Comparison of ENCODE assay signal across 1 cellular context in genomic region chr3:30686799-30687198, GRCh38.
TF ChIP-seq lines count a peak whose summit lies in the region.

No MANE protein-coding gene starts in this region.

TF ChIP-seq in GM12878, 131 proteins besides CTCF, POLR2A, EP300 and RAD21:
- 0 out of 2 replicates have a peak, but pooled peaks have one; percentile 46 for TF ChIP-seq ZNF24 (IDR thresholded peaks at IDR 0.05)
- TF ChIP-seq PBX3 (IDR thresholded peaks at IDR 0.05; ENCODE audit: insufficient replicate concordance, low read depth, low read length), result no peak
- no peak for TF ChIP-seq ESRRA (IDR thresholded peaks at IDR 0.05; ENCODE audit: low read length)
